ENCODE assay signal across 8 cellular contexts in genomic region chr17:28982191-28982793, GRCh38. TPM values are rescaled to one million over a fixed set of nuclear protein-coding genes. Genes with fewer than 3 reads are reported as not detected.
DNase-seq lines count a peak whose midpoint lies in the region; ATAC-seq lines count a peak whose summit lies in the region.

No MANE protein-coding gene starts in this region.

- H3K27me3 Mint-ChIP-seq in T-cell = no peaks in the 10 kb centered on the region
- H3K27me3 Mint-ChIP-seq in activated naive CD8-positive, alpha-beta T cell treated with anti-CD3 and anti-CD28 coated beads for 36 hours = peaks cover 5% of the 10 kb centered on the region
- peaks cover 2 to 19% (median 13%) of the 10 kb centered on the region in 3 donors for H3K27me3 Mint-ChIP-seq in naive B cell

- H3K36me3 Mint-ChIP-seq in T-cell (no peaks in the 10 kb centered on the region), naive B cell (no peaks in the 10 kb centered on the region)
- peaks cover 14% of the 10 kb centered on the region for H3K36me3 Mint-ChIP-seq in activated naive CD8-positive, alpha-beta T cell treated with anti-CD3 and anti-CD28 coated beads for 36 hours

- H3K27ac Mint-ChIP-seq in T-cell = peak overlapping the region; percentile 85 to 95
- H3K27ac Mint-ChIP-seq in activated naive CD8-positive, alpha-beta T cell treated with anti-CD3 and anti-CD28 coated beads for 36 hours = peak overlapping the region; percentile 96
- peak overlapping the region; percentile 91 to 98 (median 98) for H3K27ac Mint-ChIP-seq in naive B cell

- no peaks in the 10 kb centered on the region for H3K9me3 Mint-ChIP-seq in T-cell
- peaks cover 11% of the 10 kb centered on the region for H3K9me3 Mint-ChIP-seq in activated naive CD8-positive, alpha-beta T cell treated with anti-CD3 and anti-CD28 coated beads for 36 hours
- H3K9me3 Mint-ChIP-seq in naive B cell = no peaks in the 10 kb centered on the region

- POLR2A ChIA-PET in T-cell (lab: Charles Lee) = no interaction called here

- ATAC-seq in GM21381 (IDR thresholded peaks at IDR 0.05; ENCODE audit: unreplicated experiment) = peak; percentile 70
- peak; percentile 75 to 94 (median 84) for ATAC-seq in T-cell (replicated peaks in 1 of 4)
- ATAC-seq in naive B cell (ENCODE audit: low read depth in 2 of 2) = peak; percentile 92 to 93
- ATAC-seq in HG03378 (IDR thresholded peaks at IDR 0.05; ENCODE audit: unreplicated experiment) = no peak
- ATAC-seq in HG02852 (IDR thresholded peaks at IDR 0.05; ENCODE audit: unreplicated experiment) = no peak

- CTCF ChIA-PET in T-cell (lab: Charles Lee) = interaction anchor here in 1 of 2 donors (0.7 kb wide), 1 partner anchor 17 kb away, joined by 4 read pairs; no protein-coding TSS in a partner anchor

- H3K4me1 Mint-ChIP-seq in T-cell (peaks cover 18 to 23% (median 19%) of the 10 kb centered on the region in 3 donors), naive B cell (peaks cover 18 to 24% (median 22%) of the 10 kb centered on the region in 3 donors)
- peaks cover 20% of the 10 kb centered on the region for H3K4me1 Mint-ChIP-seq in activated naive CD8-positive, alpha-beta T cell treated with anti-CD3 and anti-CD28 coated beads for 36 hours

- H3K4me3 Mint-ChIP-seq in T-cell (peak overlapping the region in 1 of 3 donors; percentile 62), naive B cell (peak overlapping the region in 7 of 8 donors; percentile 48 to 87 (median 69))
- H3K4me3 Mint-ChIP-seq in activated naive CD8-positive, alpha-beta T cell treated with anti-CD3 and anti-CD28 coated beads for 36 hours = no peak overlapping the region

- peak; percentile 6 to 74 (median 49) for DNase-seq in T-cell
- peak; percentile 53 for DNase-seq in activated naive CD8-positive, alpha-beta T cell treated with anti-CD3 and anti-CD28 coated beads for 36 hours
- peak; percentile 76 for DNase-seq in naive B cell
- no peak for DNase-seq in NCI-H128 (lab: John Stamatoyannopoulos, UW; ENCODE audit: unreplicated experiment)
- no peak for DNase-seq in NCI-H1930 (lab: John Stamatoyannopoulos, UW)

RNA-seq across cellular contexts. Expression of gene SEZ6, which starts 23.5 kb away (rescaled TPM):
- total RNA-seq in T-cell = 1 to 10 TPM in 1 of 5 donors, under 1 TPM in 1, not detected in 3; 0.49 to 1.6 TPM
- not detected for total RNA-seq in activated naive CD8-positive, alpha-beta T cell treated with anti-CD3 and anti-CD28 coated beads for 36 hours
- polyA plus RNA-seq in naive B cell (ENCODE audit: low read depth in 6 of 6) = 1 to 10 TPM in 5 of 6 donors, under 1 TPM in 1; 0.41 to 3.6 (median 1.7) TPM

RNA-seq across cellular contexts. Expression of gene PHF12, which starts 31.0 kb away (rescaled TPM):
- 100 to 1,000 TPM; 121 to 176 (median 123) TPM for total RNA-seq in T-cell
- total RNA-seq in activated naive CD8-positive, alpha-beta T cell treated with anti-CD3 and anti-CD28 coated beads for 36 hours = 10 to 100 TPM; 41.4 to 45.7 TPM
- polyA plus RNA-seq in naive B cell (ENCODE audit: low read depth in 6 of 6) = 10 to 100 TPM in 1 of 6 donors, 1 to 10 TPM in 4, under 1 TPM in 1; 0.71 to 11.8 (median 5.5) TPM

Comparison
In these comparisons a context has a peak if more than half of its experiments do, and no peak if none do; other contexts are left out.
1. ATAC-seq: peak in GM21381 (single experiment), T-cell (4 of 4) and naive B cell (2 of 2); none in HG03378 (single experiment) and HG02852 (single experiment).
2. DNase-seq: peak in T-cell (34 of 34), activated naive CD8-positive, alpha-beta T cell treated with anti-CD3 and anti-CD28 coated beads for 36 hours (single experiment) and naive B cell (single experiment); none in NCI-H128 (single experiment) and NCI-H1930 (0 of 2).
3. Peak in every context shown above with its lines, with median percentiles within 50 percentile points of each other: H3K27ac Mint-ChIP-seq.